ENCODE assay signal across 6 cellular contexts in the genomic region with DNA sequence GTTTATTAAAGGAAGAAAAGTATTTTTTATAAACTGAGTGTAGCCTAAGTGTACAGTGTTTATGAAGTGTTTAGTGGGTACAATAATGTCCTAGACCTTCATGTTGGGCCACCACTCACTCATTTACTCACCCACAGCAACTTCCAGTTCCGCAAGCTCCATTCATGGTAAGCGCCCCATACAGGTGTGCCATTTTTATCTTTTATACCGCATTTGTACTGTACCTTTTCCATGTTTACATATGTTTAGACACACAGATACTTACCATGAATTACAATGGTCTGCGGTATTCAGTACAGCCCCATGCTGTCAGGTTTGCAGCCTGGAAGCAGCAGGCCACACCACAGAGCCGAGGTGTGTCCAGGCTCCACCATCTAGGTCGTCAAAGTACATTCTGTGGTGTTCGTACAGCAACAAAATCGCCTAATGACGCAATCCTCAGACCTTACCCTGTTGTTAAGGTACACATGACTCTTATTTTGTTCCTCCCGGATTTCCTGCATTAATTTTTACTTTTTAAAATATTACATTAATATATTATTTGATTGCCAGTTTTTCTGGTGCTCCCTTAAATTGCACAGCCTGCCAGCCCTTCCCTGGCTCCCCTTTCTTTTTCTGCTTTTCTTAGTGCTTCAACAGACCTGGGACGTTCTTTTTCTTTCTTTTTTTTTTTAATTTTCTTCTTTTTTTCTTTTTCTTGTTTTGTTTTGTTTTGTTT. TPM values are rescaled to one million over a fixed set of nuclear protein-coding genes. Genes with fewer than 3 reads are reported as not detected.
A peak's percentile ranks its signal among the peaks of the same experiment; 100 is the strongest.
DNase-seq lines count a peak whose midpoint lies in the region; ATAC-seq and TF ChIP-seq lines count a peak whose summit lies in the region.

No MANE protein-coding gene starts in this region.

- intact Hi-C loops in left ventricle myocardium inferior (cut with micrococcal nuclease) = loop anchor here (10.0 kb wide), 1 partner anchor 82 kb away; no protein-coding TSS in a partner anchor
- intact Hi-C loops in left cardiac atrium (cut with DNase I) = loop anchor here in 1 of 2 donors (5.0 kb wide), 1 partner anchor 80 kb away; no protein-coding TSS in a partner anchor

- H3K4me3 Mint-ChIP-seq in activated naive CD4-positive, alpha-beta T cell treated with anti-CD3 and anti-CD28 coated beads, Interleukin-2, amount 10 ng/mL, durations not matched to agents 7 days and 5 days = peak overlapping the region; percentile 94

- no peaks in the 10 kb centered on the region for H3K27me3 ChIP-seq in left ventricle myocardium inferior (ENCODE audit: low read depth)

- TF ChIP-seq CTCF in left ventricle myocardium inferior (IDR thresholded peaks at IDR 0.05; ENCODE audit: borderline replicate concordance) = no peak

- H3K27ac Mint-ChIP-seq in activated naive CD4-positive, alpha-beta T cell treated with anti-CD3 and anti-CD28 coated beads, Interleukin-2, amount 10 ng/mL, durations not matched to agents 7 days and 5 days = peak overlapping the region; percentile 96

- no peaks in the 10 kb centered on the region for H3K9me3 Mint-ChIP-seq in activated naive CD4-positive, alpha-beta T cell treated with anti-CD3 and anti-CD28 coated beads, Interleukin-2, amount 10 ng/mL, durations not matched to agents 7 days and 5 days

- peaks cover 27% of the 10 kb centered on the region for H3K36me3 Mint-ChIP-seq in activated naive CD4-positive, alpha-beta T cell treated with anti-CD3 and anti-CD28 coated beads, Interleukin-2, amount 10 ng/mL, durations not matched to agents 7 days and 5 days

- no peaks in the 10 kb centered on the region for H3K27me3 Mint-ChIP-seq in activated naive CD4-positive, alpha-beta T cell treated with anti-CD3 and anti-CD28 coated beads, Interleukin-2, amount 10 ng/mL, durations not matched to agents 7 days and 5 days

- H3K4me1 ChIP-seq in left ventricle myocardium inferior = peaks cover 37% of the 10 kb centered on the region

- H3K4me3 ChIP-seq in left ventricle myocardium inferior = peak overlapping the region; percentile 84

- no peak for DNase-seq in left ventricle myocardium inferior
- no peak for DNase-seq in left cardiac atrium
- no peak for DNase-seq in activated naive CD4-positive, alpha-beta T cell treated with anti-CD3 and anti-CD28 coated beads, Interleukin-2, amount 10 ng/mL, durations not matched to agents 7 days and 5 days
- DNase-seq in medulla oblongata (ENCODE audit: extremely low spot score) = peak; percentile 4

- H3K36me3 ChIP-seq in left ventricle myocardium inferior = peaks cover 29% of the 10 kb centered on the region

- H3K27ac ChIP-seq in left ventricle myocardium inferior (replicated peaks) = peak overlapping the region; percentile 89

- CTCF ChIA-PET in activated naive CD4-positive, alpha-beta T cell treated with anti-CD3 and anti-CD28 coated beads, Interleukin-2, amount 10 ng/mL, durations not matched to agents 7 days and 5 days (lab: Charles Lee) = interaction anchor here (0.7 to 3.8 kb wide), 22 partner anchors 8 to 723 kb away, joined by 3 to 52 read pairs (median 4); a partner anchor contains a TSS

- no peaks in the 10 kb centered on the region for H3K9me3 ChIP-seq in left ventricle myocardium inferior (replicated peaks)

- no peak for ATAC-seq in left cardiac atrium
- no peak for ATAC-seq in HG03457 (IDR thresholded peaks at IDR 0.05; ENCODE audit: unreplicated experiment)
- no peak for ATAC-seq in HG02870 (IDR thresholded peaks at IDR 0.05; ENCODE audit: unreplicated experiment)

- H3K4me1 Mint-ChIP-seq in activated naive CD4-positive, alpha-beta T cell treated with anti-CD3 and anti-CD28 coated beads, Interleukin-2, amount 10 ng/mL, durations not matched to agents 7 days and 5 days = peaks cover 32% of the 10 kb centered on the region

RNA-seq across cellular contexts. Expression of a gene that starts 0.9 kb away (rescaled TPM):
- total RNA-seq in left ventricle myocardium inferior (83.8 TPM), left cardiac atrium (100 to 1,000 TPM in 1 of 2 donors, 10 to 100 TPM in 1; 80.6 to 109 TPM)

RNA-seq across cellular contexts. Expression of a gene that starts 26.6 kb away (rescaled TPM):
- total RNA-seq in left ventricle myocardium inferior (0.41 TPM), left cardiac atrium (under 1 TPM; 0.47 to 0.68 TPM)

RNA-seq across cellular contexts. Expression of a gene that starts 29.1 kb away (rescaled TPM):
- total RNA-seq in left ventricle myocardium inferior = not detected
- not detected for total RNA-seq in left cardiac atrium

RNA-seq across cellular contexts. Expression of a gene that starts 35.3 kb away (rescaled TPM):
- 8.5 TPM for total RNA-seq in left ventricle myocardium inferior
- 10 to 100 TPM; 10.6 to 11.1 TPM for total RNA-seq in left cardiac atrium

RNA-seq across cellular contexts. Expression of a gene that starts 39.2 kb away (rescaled TPM):
- total RNA-seq in left ventricle myocardium inferior = 0.25 TPM
- under 1 TPM; 0.26 to 0.35 TPM for total RNA-seq in left cardiac atrium
